12 cellular contexts compared by ENCODE assay signal in genomic region chr17:50173335-50173941, GRCh38. TPM values are rescaled to one million over a fixed set of nuclear protein-coding genes. Genes with fewer than 3 reads are reported as not detected.
DNase-seq lines count a peak whose midpoint lies in the region; ATAC-seq and TF ChIP-seq lines count a peak whose summit lies in the region.
"Had no signal": no experiment of that assay in that cellular context is flagged by ENCODE, and none has a peak within 500 bp of the region (broad histone marks: within the 10 kb centered on the region; RNA-seq: fewer than 3 reads in every experiment).

No MANE protein-coding gene starts in this region.

- H3K36me3 Mint-ChIP-seq in effector memory CD8-positive, alpha-beta T cell (ENCODE audit: insufficient read depth), result peaks cover 22% of the 10 kb centered on the region
- no peaks in the 10 kb centered on the region for H3K36me3 Mint-ChIP-seq in naive thymus-derived CD8-positive, alpha-beta T cell

- H3K27ac Mint-ChIP-seq in effector memory CD8-positive, alpha-beta T cell, result no peak overlapping the region
- peak overlapping the region in 1 of 10 donors; percentile 7 for H3K27ac Mint-ChIP-seq in naive thymus-derived CD8-positive, alpha-beta T cell
- H3K27ac Mint-ChIP-seq: activated CD4-positive, alpha-beta T cell treated with anti-CD3 and anti-CD28 coated beads for 36 hours had no signal

- peaks cover 13 to 16% of the 10 kb centered on the region in 2 donors for H3K4me1 Mint-ChIP-seq in effector memory CD8-positive, alpha-beta T cell (ENCODE audit: low read depth in 2 of 2)
- H3K4me1 Mint-ChIP-seq in naive thymus-derived CD8-positive, alpha-beta T cell, result peaks cover 14 to 21% (median 17%) of the 10 kb centered on the region in 4 donors

- H3K27ac ChIP-seq in mesodermal cell (ENCODE audit: low read depth, low read length, severe bottlenecking) (peak overlapping the region; percentile 73), urinary bladder (ENCODE audit: low read depth) (peak overlapping the region; percentile 87)
- H3K27ac ChIP-seq: KMS-11 had no signal

- TF ChIP-seq CTCF in epithelial cell of esophagus (IDR thresholded peaks at IDR 0.05; ENCODE audit: insufficient read depth, low read depth, low read length, missing control alignments), result no peak

- H3K4me1 ChIP-seq in mesodermal cell (ENCODE audit: control insufficient read depth, insufficient read depth, low read length, poor library complexity, severe bottlenecking) (peaks cover 38% of the 10 kb centered on the region), urinary bladder (ENCODE audit: insufficient read depth) (no peaks in the 10 kb centered on the region)

- WGBS in mesodermal cell (ENCODE audit: insufficient coverage in 2 of 2), 2 experiments, result 58 to 62% methylated on average over 6 of the region's 10 CpGs
- 26% methylated on average over 10 of the region's 10 CpGs for WGBS in urinary bladder

- no peak for ATAC-seq in HG03025 (IDR thresholded peaks at IDR 0.05; ENCODE audit: low FRiP score, unreplicated experiment)
- ATAC-seq in effector memory CD8-positive, alpha-beta T cell (replicated peaks), result no peak
- no peak for ATAC-seq in GM19351 (IDR thresholded peaks at IDR 0.05; ENCODE audit: unreplicated experiment)
- no peak for ATAC-seq in naive thymus-derived CD8-positive, alpha-beta T cell
- ATAC-seq: activated CD4-positive, alpha-beta T cell treated with anti-CD3 and anti-CD28 coated beads for 36 hours had no signal

- H3K27me3 Mint-ChIP-seq in effector memory CD8-positive, alpha-beta T cell, result peaks cover 5 to 26% of the 10 kb centered on the region in 2 donors
- peaks cover 0 to 6% (median 0%) of the 10 kb centered on the region in 5 donors for H3K27me3 Mint-ChIP-seq in naive thymus-derived CD8-positive, alpha-beta T cell
- H3K27me3 Mint-ChIP-seq: activated CD4-positive, alpha-beta T cell treated with anti-CD3 and anti-CD28 coated beads for 36 hours had no signal

- H3K9me3 Mint-ChIP-seq in effector memory CD8-positive, alpha-beta T cell, result no peaks in the 10 kb centered on the region
- no peaks in the 10 kb centered on the region for H3K9me3 Mint-ChIP-seq in naive thymus-derived CD8-positive, alpha-beta T cell

- H3K4me3 Mint-ChIP-seq in effector memory CD8-positive, alpha-beta T cell, result no peak overlapping the region
- H3K4me3 Mint-ChIP-seq in naive thymus-derived CD8-positive, alpha-beta T cell, result no peak overlapping the region
- H3K4me3 Mint-ChIP-seq: activated CD4-positive, alpha-beta T cell treated with anti-CD3 and anti-CD28 coated beads for 36 hours had no signal

- peak; percentile 82 for DNase-seq in M059J (ENCODE audit: low read depth)
- DNase-seq in epithelial cell of esophagus (ENCODE audit: low read depth), result peak; percentile 71
- DNase-seq in effector memory CD8-positive, alpha-beta T cell, result no peak
- no peak for DNase-seq in naive thymus-derived CD8-positive, alpha-beta T cell
- DNase-seq: activated CD4-positive, alpha-beta T cell treated with anti-CD3 and anti-CD28 coated beads for 36 hours; cerebellar nuclear complex had no signal

- no peaks in the 10 kb centered on the region for H3K9me3 ChIP-seq in mesodermal cell (ENCODE audit: control insufficient read depth, low read length)

- H3K36me3 ChIP-seq in mesodermal cell (ENCODE audit: control insufficient read depth, insufficient read depth, low read length), result no peaks in the 10 kb centered on the region
- no peaks in the 10 kb centered on the region for H3K36me3 ChIP-seq in urinary bladder (ENCODE audit: insufficient read depth)

- H3K4me3 ChIP-seq in epithelial cell of esophagus (ENCODE audit: low read length) (no peak overlapping the region), mesodermal cell (ENCODE audit: extremely low read depth, insufficient read depth, low read length, poor library complexity, severe bottlenecking) (no peak overlapping the region), urinary bladder (ENCODE audit: low read depth, low read length) (no peak overlapping the region)

- POLR2A ChIA-PET in naive thymus-derived CD8-positive, alpha-beta T cell (lab: Charles Lee), result no interaction called here

RNA-seq across cellular contexts. Expression of gene SGCA, which starts 7.6 kb away (rescaled TPM):
- total RNA-seq in M059J (2014; rRNA removed; shearing (Covaris generic)), result not detected in 2 replicates
- polyA plus RNA-seq in mesodermal cell (2013, experiment 1 of 2), result 2.4 TPM
- polyA plus RNA-seq in mesodermal cell (2013, experiment 2 of 2), result 1.3 TPM
- total RNA-seq in urinary bladder, result 15.4 TPM
- 89.1 TPM for polyA plus RNA-seq in urinary bladder
- total RNA-seq in naive thymus-derived CD8-positive, alpha-beta T cell, result not detected
- under 1 TPM in 1 of 3 donors, not detected in 2; 0.71 TPM for polyA plus RNA-seq in naive thymus-derived CD8-positive, alpha-beta T cell
- total RNA-seq: mononuclear cell had no signal

RNA-seq across cellular contexts. Expression of gene PPP1R9B, which starts 23.0 kb away (rescaled TPM):
- 14.6 and 36.1 TPM in 2 replicates for total RNA-seq in M059J (2014; rRNA removed; shearing (Covaris generic))
- polyA plus RNA-seq in mesodermal cell (2013, experiment 1 of 2), result 45.5 TPM
- polyA plus RNA-seq in mesodermal cell (2013, experiment 2 of 2), result 36.7 TPM
- total RNA-seq in urinary bladder, result 16.6 TPM
- 29.6 TPM for polyA plus RNA-seq in urinary bladder
- 10 to 100 TPM; 82.8 to 83.6 TPM for total RNA-seq in naive thymus-derived CD8-positive, alpha-beta T cell
- polyA plus RNA-seq in naive thymus-derived CD8-positive, alpha-beta T cell, result under 1 TPM; 0.29 to 0.84 (median 0.67) TPM

RNA-seq across cellular contexts. Expression of gene COL1A1, which starts 28.0 kb away (rescaled TPM):
- 41.9 and 81.3 TPM in 2 replicates for total RNA-seq in M059J (2014; rRNA removed; shearing (Covaris generic))
- polyA plus RNA-seq in mesodermal cell (2013, experiment 1 of 2), result 852 TPM
- 735 TPM for polyA plus RNA-seq in mesodermal cell (2013, experiment 2 of 2)
- total RNA-seq in urinary bladder, result 5,262 TPM
- polyA plus RNA-seq in urinary bladder, result 802 TPM
- under 1 TPM; 0.44 to 0.83 TPM for total RNA-seq in naive thymus-derived CD8-positive, alpha-beta T cell
- polyA plus RNA-seq in naive thymus-derived CD8-positive, alpha-beta T cell, result not detected

RNA-seq across cellular contexts. Expression of gene SAMD14, which starts 43.5 kb away (rescaled TPM):
- 0.22 and 0.49 TPM in 2 replicates for total RNA-seq in M059J (2014; rRNA removed; shearing (Covaris generic))
- 26.6 TPM for polyA plus RNA-seq in mesodermal cell (2013, experiment 1 of 2)
- 18.7 TPM for polyA plus RNA-seq in mesodermal cell (2013, experiment 2 of 2)
- total RNA-seq in urinary bladder, result 2.2 TPM
- 3.7 TPM for polyA plus RNA-seq in urinary bladder
- under 1 TPM in 1 of 2 experiments, not detected in 1; 0.30 TPM for total RNA-seq in naive thymus-derived CD8-positive, alpha-beta T cell
- not detected for polyA plus RNA-seq in naive thymus-derived CD8-positive, alpha-beta T cell

Comparison
In these comparisons a context has a peak if more than half of its experiments do, and no peak if none do; other contexts are left out.
1. DNase-seq: peak in M059J (single experiment) and epithelial cell of esophagus (single experiment); none in effector memory CD8-positive, alpha-beta T cell (0 of 3) and naive thymus-derived CD8-positive, alpha-beta T cell (0 of 10).
2. RNA of gene SGCA, which starts 7.6 kb away (total RNA-seq): 15.4 TPM in urinary bladder (single experiment); not detected in naive thymus-derived CD8-positive, alpha-beta T cell and not detected in M059J; every median in the first group is over 10 times any median in the second.
3. RNA of gene COL1A1, which starts 28.0 kb away (total RNA-seq): 5,262 TPM in urinary bladder (single experiment); 41.9 to 81.3 TPM in M059J and 0.44 to 0.83 TPM in naive thymus-derived CD8-positive, alpha-beta T cell; every median in the first group is over 10 times any median in the second.